ENCODE assay signal across 16 cellular contexts in the genomic region with DNA sequence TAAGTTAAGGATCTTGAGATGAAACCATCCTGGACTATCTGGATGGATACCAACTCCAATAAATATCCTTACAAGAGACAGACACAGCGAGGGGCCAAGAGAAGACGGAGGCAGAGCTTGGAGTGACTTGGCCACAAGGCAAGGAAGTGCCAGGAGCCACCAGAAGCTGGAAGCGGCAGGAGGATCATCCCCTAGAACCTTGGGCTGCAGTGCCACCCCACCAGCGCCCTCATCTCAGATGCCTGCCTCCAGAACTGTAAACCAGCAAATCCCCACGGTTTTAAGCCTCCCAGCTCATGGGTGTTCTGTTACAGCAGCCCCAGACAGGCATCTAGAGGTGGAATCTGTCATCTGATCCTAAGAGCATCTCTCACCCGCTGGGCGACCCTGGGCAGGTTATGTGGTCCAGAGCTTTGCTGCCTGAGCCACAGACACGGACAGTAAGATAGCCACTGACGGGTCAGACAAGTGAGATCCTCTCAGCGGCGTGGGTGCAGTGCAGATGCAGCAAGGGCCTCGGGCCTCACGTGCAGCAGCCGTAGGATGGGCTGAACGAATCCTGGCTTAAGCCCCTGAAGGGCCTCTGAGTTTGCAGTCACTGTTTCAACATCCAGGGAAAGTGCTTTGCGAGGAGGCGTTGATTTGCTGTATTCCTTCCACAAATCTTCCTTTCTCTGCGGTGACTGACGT. TPM values are rescaled to one million over a fixed set of nuclear protein-coding genes. Genes with fewer than 3 reads are reported as not detected.
DNase-seq lines count a peak whose midpoint lies in the region; ATAC-seq and TF ChIP-seq lines count a peak whose summit lies in the region.
"Had no signal": no experiment of that assay in that cellular context is flagged by ENCODE, and none has a peak within 500 bp of the region (broad histone marks: within the 10 kb centered on the region; RNA-seq: fewer than 3 reads in every experiment).

No MANE protein-coding gene starts in this region.

- H3K27me3 ChIP-seq in BE2C (no peaks in the 10 kb centered on the region), left lung (no peaks in the 10 kb centered on the region)
- H3K27me3 ChIP-seq in CD4-positive, alpha-beta memory T cell (ENCODE audit: insufficient read depth, low read length), result no peaks in the 10 kb centered on the region
- H3K27me3 ChIP-seq: thyroid gland had no signal

- DNase-seq in BE2C (peak; percentile 11), left lung (peak; percentile 19 to 49), ecto neural progenitor cell (ENCODE audit: low spot score) (no peak), DMS114 treated with DMSO at 0.1 percent for 48 hours (lab: John Stamatoyannopoulos, UW; ENCODE audit: unreplicated experiment) (no peak)
- DNase-seq in CD4-positive, alpha-beta memory T cell, result no peak
- no peak for DNase-seq in T-helper 2 cell treated with Interferon-gamma antibody and Interleukin-4, amounts not matched to agents 5 μg/mL and 100 μg/mL, for 36 hours (ENCODE audit: low spot score)
- DNase-seq: activated CD8-positive, alpha-beta memory T cell treated with anti-CD3 and anti-CD28 coated beads, Interleukin-2, amount 10 ng/mL, durations not matched to agents 7 days and 5 days; DMS79 treated with DMSO at 0.1 percent for 48 hours; NCI-H1105; NCI-H774; stimulated activated CD4-positive, alpha-beta T cell treated with anti-CD3 and anti-CD28 coated beads, Interleukin-1b, Interleukin-23, amount 100 ng/mL, for 48 hours had no signal

- H3K9me3 Mint-ChIP-seq in CD4-positive, alpha-beta memory T cell, result no peaks in the 10 kb centered on the region
- no peaks in the 10 kb centered on the region for H3K9me3 Mint-ChIP-seq in T-helper 2 cell treated with Interferon-gamma antibody and Interleukin-4, amounts not matched to agents 5 μg/mL and 100 μg/mL, for 36 hours
- H3K9me3 Mint-ChIP-seq: activated naive CD4-positive, alpha-beta T cell treated with anti-CD3 and anti-CD28 coated beads, Interleukin-2, amount 50 U/mL, for 24 hours had no signal

- no peak overlapping the region for H3K4me3 Mint-ChIP-seq in CD4-positive, alpha-beta memory T cell
- no peak overlapping the region for H3K4me3 Mint-ChIP-seq in T-helper 2 cell treated with Interferon-gamma antibody and Interleukin-4, amounts not matched to agents 5 μg/mL and 100 μg/mL, for 36 hours
- H3K4me3 Mint-ChIP-seq: activated CD8-positive, alpha-beta memory T cell treated with anti-CD3 and anti-CD28 coated beads, Interleukin-2, amount 10 ng/mL, durations not matched to agents 7 days and 5 days; activated naive CD4-positive, alpha-beta T cell treated with anti-CD3 and anti-CD28 coated beads, Interleukin-2, amount 50 U/mL, for 24 hours had no signal

- CTCF ChIA-PET in CD4-positive, alpha-beta memory T cell (lab: Charles Lee; ENCODE audit: partially characterized antibody), result interaction anchor here (1.3 kb wide), 1 partner anchor 25 kb away, joined by 3 read pairs; no protein-coding TSS in a partner anchor

- H3K27ac ChIP-seq in CD4-positive, alpha-beta memory T cell (ENCODE audit: low read depth, low read length), result no peak overlapping the region
- H3K27ac ChIP-seq in VCaP (0 out of 2 replicates have a peak overlapping the region, but pooled peaks have one; percentile 22), left lung (no peak overlapping the region)
- H3K27ac ChIP-seq: epithelial cell of prostate, thyroid gland had no signal

- H3K4me3 ChIP-seq in BE2C (ENCODE audit: low read depth, low read length) (no peak overlapping the region), left lung (no peak overlapping the region)
- H3K4me3 ChIP-seq in CD4-positive, alpha-beta memory T cell (ENCODE audit: low read length in 2 of 2), result no peak overlapping the region
- H3K4me3 ChIP-seq: thyroid gland had no signal

- no peak for ATAC-seq in left lung
- no peak for ATAC-seq in HG03025 (IDR thresholded peaks at IDR 0.05; ENCODE audit: low FRiP score, unreplicated experiment)
- ATAC-seq: activated CD8-positive, alpha-beta memory T cell treated with anti-CD3 and anti-CD28 coated beads, Interleukin-2, amount 10 ng/mL, durations not matched to agents 7 days and 5 days had no signal

- H3K27ac Mint-ChIP-seq in CD4-positive, alpha-beta memory T cell, result peak overlapping the region in 5 of 7 donors; percentile 47 to 87 (median 64)
- no peak overlapping the region for H3K27ac Mint-ChIP-seq in T-helper 2 cell treated with Interferon-gamma antibody and Interleukin-4, amounts not matched to agents 5 μg/mL and 100 μg/mL, for 36 hours
- H3K27ac Mint-ChIP-seq: activated CD8-positive, alpha-beta memory T cell treated with anti-CD3 and anti-CD28 coated beads, Interleukin-2, amount 10 ng/mL, durations not matched to agents 7 days and 5 days; activated naive CD4-positive, alpha-beta T cell treated with anti-CD3 and anti-CD28 coated beads, Interleukin-2, amount 50 U/mL, for 24 hours had no signal

- H3K27me3 Mint-ChIP-seq in CD4-positive, alpha-beta memory T cell, result no peaks in the 10 kb centered on the region
- H3K27me3 Mint-ChIP-seq in T-helper 2 cell treated with Interferon-gamma antibody and Interleukin-4, amounts not matched to agents 5 μg/mL and 100 μg/mL, for 36 hours (ENCODE audit: low read depth), result peaks cover 2% of the 10 kb centered on the region
- H3K27me3 Mint-ChIP-seq: activated CD8-positive, alpha-beta memory T cell treated with anti-CD3 and anti-CD28 coated beads, Interleukin-2, amount 10 ng/mL, durations not matched to agents 7 days and 5 days; activated naive CD4-positive, alpha-beta T cell treated with anti-CD3 and anti-CD28 coated beads, Interleukin-2, amount 50 U/mL, for 24 hours had no signal

- peaks cover 17 to 59% (median 26%) of the 10 kb centered on the region in 4 donors for H3K4me1 Mint-ChIP-seq in CD4-positive, alpha-beta memory T cell
- H3K4me1 Mint-ChIP-seq in T-helper 2 cell treated with Interferon-gamma antibody and Interleukin-4, amounts not matched to agents 5 μg/mL and 100 μg/mL, for 36 hours (ENCODE audit: low read depth), result peaks cover 25% of the 10 kb centered on the region

- POLR2A ChIA-PET in CD4-positive, alpha-beta memory T cell (lab: Charles Lee; ENCODE audit: partially characterized antibody), result interaction anchor here (5.4 kb wide), 1 partner anchor 24 kb away, joined by 51 read pairs; a partner anchor contains a TSS

- no peak for TF ChIP-seq CTCF in BE2C (IDR thresholded peaks at IDR 0.05; ENCODE audit: low read depth, low read length)
- TF ChIP-seq CTCF in VCaP (conservative IDR thresholded peaks at IDR 0.05), result no peak
- TF ChIP-seq CTCF in left lung (IDR thresholded peaks at IDR 0.05), result no peak

- H3K9me3 ChIP-seq in BE2C, result no peaks in the 10 kb centered on the region
- H3K9me3 ChIP-seq in CD4-positive, alpha-beta memory T cell (ENCODE audit: control insufficient read depth in 1 of 2, low read length in 2 of 2), result no peaks in the 10 kb centered on the region
- no peaks in the 10 kb centered on the region for H3K9me3 ChIP-seq in left lung
- H3K9me3 ChIP-seq: thyroid gland had no signal

- H3K4me1 ChIP-seq in BE2C (peaks cover 10% of the 10 kb centered on the region), left lung (peaks cover 0 to 3% of the 10 kb centered on the region in 2 donors)
- H3K4me1 ChIP-seq in CD4-positive, alpha-beta memory T cell (ENCODE audit: insufficient read depth, low read length), result peaks cover 60% of the 10 kb centered on the region
- H3K4me1 ChIP-seq: thyroid gland had no signal

- intact Hi-C loops in CD4-positive, alpha-beta memory T cell (cut with micrococcal nuclease), result loop anchor here (10.0 kb wide), 1 partner anchor 62 kb away; no protein-coding TSS in a partner anchor
- intact Hi-C loops in left lung (cut with DNase I), result no loop called here

- peaks cover 0 to 8% of the 10 kb centered on the region in 2 donors for H3K36me3 Mint-ChIP-seq in CD4-positive, alpha-beta memory T cell
- H3K36me3 Mint-ChIP-seq in T-helper 2 cell treated with Interferon-gamma antibody and Interleukin-4, amounts not matched to agents 5 μg/mL and 100 μg/mL, for 36 hours (ENCODE audit: low read depth), result peaks cover 4% of the 10 kb centered on the region
- H3K36me3 Mint-ChIP-seq: activated CD8-positive, alpha-beta memory T cell treated with anti-CD3 and anti-CD28 coated beads, Interleukin-2, amount 10 ng/mL, durations not matched to agents 7 days and 5 days; activated naive CD4-positive, alpha-beta T cell treated with anti-CD3 and anti-CD28 coated beads, Interleukin-2, amount 50 U/mL, for 24 hours had no signal

- H3K36me3 ChIP-seq in BE2C, result no peaks in the 10 kb centered on the region
- no peaks in the 10 kb centered on the region for H3K36me3 ChIP-seq in CD4-positive, alpha-beta memory T cell (ENCODE audit: insufficient read depth, low read length)
- H3K36me3 ChIP-seq in left lung, result peaks cover 0 to 3% of the 10 kb centered on the region in 2 donors
- H3K36me3 ChIP-seq: thyroid gland had no signal

RNA-seq across cellular contexts. Expression of a gene that starts 25.1 kb away (rescaled TPM):
- polyA plus RNA-seq in BE2C (2012; ENCODE audit: insufficient read depth, insufficient read length, low read depth), result 37.7 TPM
- 10 to 100 TPM; 66.5 to 67.5 TPM for total RNA-seq in CD4-positive, alpha-beta memory T cell
- polyA plus RNA-seq in CD4-positive, alpha-beta memory T cell, result 10 to 100 TPM; 31.9 to 48.9 TPM
- 10 to 100 TPM; 52.4 to 84.6 TPM for total RNA-seq in left lung

RNA-seq across cellular contexts. Expression of a gene that starts 45.1 kb away (rescaled TPM):
- polyA plus RNA-seq in BE2C (2012; ENCODE audit: insufficient read depth, insufficient read length, low read depth), result 9.0 TPM
- 10 to 100 TPM; 35.9 to 39.2 TPM for total RNA-seq in CD4-positive, alpha-beta memory T cell
- polyA plus RNA-seq in CD4-positive, alpha-beta memory T cell, result 10 to 100 TPM; 24.8 to 43.9 TPM
- total RNA-seq in left lung, result 10 to 100 TPM in 1 of 2 donors, 1 to 10 TPM in 1; 9.7 to 13.3 TPM

RNA-seq across cellular contexts. Expression of a gene that starts 45.1 kb away (rescaled TPM):
- 0.93 TPM for polyA plus RNA-seq in BE2C (2012; ENCODE audit: insufficient read depth, insufficient read length, low read depth)
- total RNA-seq in CD4-positive, alpha-beta memory T cell, result 1 to 10 TPM; 3.8 to 4.4 TPM
- 1 to 10 TPM in 1 of 2 donors, under 1 TPM in 1; 0.24 to 1.8 TPM for polyA plus RNA-seq in CD4-positive, alpha-beta memory T cell
- 1 to 10 TPM; 3.3 to 3.6 TPM for total RNA-seq in left lung

Comparison
In these comparisons a context has a peak if more than half of its experiments do, and no peak if none do; other contexts are left out.
1. DNase-seq: peak in BE2C (single experiment) and left lung (2 of 2); none in CD4-positive, alpha-beta memory T cell (0 of 5), ecto neural progenitor cell (single experiment), T-helper 2 cell treated with Interferon-gamma antibody and Interleukin-4, amounts not matched to agents 5 μg/mL and 100 μg/mL, for 36 hours (single experiment) and DMS114 treated with DMSO at 0.1 percent for 48 hours (single experiment).